5 cellular contexts compared by ENCODE assay signal in the genomic region with DNA sequence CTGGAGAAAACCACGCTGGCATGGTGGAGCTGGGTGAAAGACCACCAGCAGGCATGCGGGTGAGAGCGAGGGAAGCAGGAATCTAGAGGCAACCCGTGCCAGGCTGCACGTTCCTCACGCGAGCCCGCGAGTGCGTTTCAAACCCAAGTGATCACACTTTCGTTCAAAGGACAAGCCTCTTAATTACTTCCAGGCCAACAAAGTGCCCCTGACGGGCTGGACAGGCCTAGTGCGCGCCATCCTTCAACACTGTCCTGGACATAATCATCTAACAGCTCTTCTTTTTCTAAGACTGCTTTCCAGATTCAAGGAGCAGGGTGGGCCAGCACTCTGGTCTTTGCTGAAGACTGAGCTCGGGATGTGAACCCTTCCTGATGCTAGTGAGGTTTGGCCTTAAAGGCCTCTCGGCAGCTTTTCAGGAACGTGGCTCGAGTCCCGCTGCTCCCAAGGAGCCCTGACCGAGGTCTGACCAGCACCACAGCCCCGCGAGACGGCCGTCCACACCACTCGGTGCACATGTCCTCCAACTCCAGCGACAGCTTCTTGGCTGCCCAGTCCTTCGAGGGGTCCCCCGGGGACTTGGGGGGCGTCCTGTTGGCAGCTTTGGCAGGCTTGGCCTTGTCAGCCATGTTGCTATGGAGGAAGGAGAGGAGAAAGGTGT. TPM values are rescaled to one million over a fixed set of nuclear protein-coding genes. Genes with fewer than 3 reads are reported as not detected.
"Had no signal": no experiment of that assay in that cellular context is flagged by ENCODE, and none has a peak within 500 bp of the region (broad histone marks: within the 10 kb centered on the region; RNA-seq: fewer than 3 reads in every experiment).

No MANE protein-coding gene starts in this region.

RNA-seq across cellular contexts. Expression of a gene that starts 14.9 kb away (rescaled TPM):
- total RNA-seq: dermis microvascular lymphatic vessel endothelial cell; glomerular endothelial cell; renal cortical epithelial cell; T-helper 1 cell treated with Interleukin-12 subunit alpha and Interleukin-12 subunit beta and Interleukin-4 antibody, amounts not matched to agents 30 ng/mL and 1 ng/mL, for 36 hours had no signal
- polyA plus RNA-seq: naive thymus-derived CD8-positive, alpha-beta T cell had no signal
